ENCODE assay signal across 3 cellular contexts in the genomic region with DNA sequence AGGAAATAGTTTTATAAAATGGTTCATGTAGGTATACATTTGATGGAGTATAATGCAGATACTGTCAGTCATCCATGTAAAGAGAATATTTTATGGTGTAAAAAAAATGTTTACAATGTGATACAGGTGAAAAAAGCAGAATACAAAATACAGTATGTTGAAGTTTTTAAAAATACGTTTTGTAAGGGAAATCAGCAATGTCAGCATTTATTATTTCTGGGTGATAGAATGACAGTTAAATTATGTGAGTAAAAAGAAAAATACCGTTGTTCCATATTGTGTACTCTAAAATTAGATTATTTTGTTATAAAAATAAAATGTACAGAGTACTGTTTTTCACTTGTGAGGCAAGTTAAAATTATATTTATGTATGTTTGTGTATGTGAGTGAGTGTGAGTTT.
TF ChIP-seq lines count a peak whose summit lies in the region.

No MANE protein-coding gene starts in this region.

TF ChIP-seq in A549, 52 proteins besides CTCF, POLR2A, EP300 and RAD21:
- TF ChIP-seq MAFK (IDR thresholded peaks at IDR 0.05; ENCODE audit: partially characterized antibody) = peak; percentile 95
- no peak for TF ChIP-seq REST (IDR thresholded peaks at IDR 0.05)

TF ChIP-seq in K562, 482 proteins besides CTCF, POLR2A, EP300 and RAD21:
- no peak for TF ChIP-seq NR4A1 (CRISPR knock-in tag; IDR thresholded peaks at IDR 0.05)
- TF ChIP-seq NR4A1 (tag; IDR thresholded peaks at IDR 0.05) = no peak
- TF ChIP-seq ZNF212 (CRISPR knock-in tag; IDR thresholded peaks at IDR 0.05) = no peak
- TF ChIP-seq CCNT2 (IDR thresholded peaks at IDR 0.05; ENCODE audit: borderline replicate concordance, extremely low read depth, insufficient read length, low read depth, low read length) = no peak
- peak; percentile 79 for TF ChIP-seq MAFG (tag; conservative IDR thresholded peaks at IDR 0.05)
- TF ChIP-seq ZNF707 (CRISPR knock-in tag; conservative IDR thresholded peaks at IDR 0.05) = no peak
- TF ChIP-seq GATAD2A (IDR thresholded peaks at IDR 0.05) = no peak
- TF ChIP-seq GTF2B (IDR thresholded peaks at IDR 0.05; ENCODE audit: extremely low read depth, insufficient read length) = no peak
- TF ChIP-seq ZNF316 (IDR thresholded peaks at IDR 0.05) = peak; percentile 96
- no peak for TF ChIP-seq CBFA2T2 (conservative IDR thresholded peaks at IDR 0.05)
- TF ChIP-seq XRCC4 (IDR thresholded peaks at IDR 0.05; ENCODE audit: extremely low read depth, insufficient read depth, insufficient read length) = no peak
- peak; percentile 91 for TF ChIP-seq MAFF (IDR thresholded peaks at IDR 0.05; ENCODE audit: low read length)
- no peak for TF ChIP-seq NEUROD1 (IDR thresholded peaks at IDR 0.05; ENCODE audit: borderline replicate concordance, low read depth, low read length, partially characterized antibody)
- TF ChIP-seq FOXJ3 (CRISPR knock-in tag; IDR thresholded peaks at IDR 0.05) = no peak
- peak; percentile 92 for TF ChIP-seq MAFK (IDR thresholded peaks at IDR 0.05; ENCODE audit: low read length)
- peak; percentile 89 for TF ChIP-seq C11orf30 (IDR thresholded peaks at IDR 0.05; ENCODE audit: low read depth)
- TF ChIP-seq, protein P1, sequence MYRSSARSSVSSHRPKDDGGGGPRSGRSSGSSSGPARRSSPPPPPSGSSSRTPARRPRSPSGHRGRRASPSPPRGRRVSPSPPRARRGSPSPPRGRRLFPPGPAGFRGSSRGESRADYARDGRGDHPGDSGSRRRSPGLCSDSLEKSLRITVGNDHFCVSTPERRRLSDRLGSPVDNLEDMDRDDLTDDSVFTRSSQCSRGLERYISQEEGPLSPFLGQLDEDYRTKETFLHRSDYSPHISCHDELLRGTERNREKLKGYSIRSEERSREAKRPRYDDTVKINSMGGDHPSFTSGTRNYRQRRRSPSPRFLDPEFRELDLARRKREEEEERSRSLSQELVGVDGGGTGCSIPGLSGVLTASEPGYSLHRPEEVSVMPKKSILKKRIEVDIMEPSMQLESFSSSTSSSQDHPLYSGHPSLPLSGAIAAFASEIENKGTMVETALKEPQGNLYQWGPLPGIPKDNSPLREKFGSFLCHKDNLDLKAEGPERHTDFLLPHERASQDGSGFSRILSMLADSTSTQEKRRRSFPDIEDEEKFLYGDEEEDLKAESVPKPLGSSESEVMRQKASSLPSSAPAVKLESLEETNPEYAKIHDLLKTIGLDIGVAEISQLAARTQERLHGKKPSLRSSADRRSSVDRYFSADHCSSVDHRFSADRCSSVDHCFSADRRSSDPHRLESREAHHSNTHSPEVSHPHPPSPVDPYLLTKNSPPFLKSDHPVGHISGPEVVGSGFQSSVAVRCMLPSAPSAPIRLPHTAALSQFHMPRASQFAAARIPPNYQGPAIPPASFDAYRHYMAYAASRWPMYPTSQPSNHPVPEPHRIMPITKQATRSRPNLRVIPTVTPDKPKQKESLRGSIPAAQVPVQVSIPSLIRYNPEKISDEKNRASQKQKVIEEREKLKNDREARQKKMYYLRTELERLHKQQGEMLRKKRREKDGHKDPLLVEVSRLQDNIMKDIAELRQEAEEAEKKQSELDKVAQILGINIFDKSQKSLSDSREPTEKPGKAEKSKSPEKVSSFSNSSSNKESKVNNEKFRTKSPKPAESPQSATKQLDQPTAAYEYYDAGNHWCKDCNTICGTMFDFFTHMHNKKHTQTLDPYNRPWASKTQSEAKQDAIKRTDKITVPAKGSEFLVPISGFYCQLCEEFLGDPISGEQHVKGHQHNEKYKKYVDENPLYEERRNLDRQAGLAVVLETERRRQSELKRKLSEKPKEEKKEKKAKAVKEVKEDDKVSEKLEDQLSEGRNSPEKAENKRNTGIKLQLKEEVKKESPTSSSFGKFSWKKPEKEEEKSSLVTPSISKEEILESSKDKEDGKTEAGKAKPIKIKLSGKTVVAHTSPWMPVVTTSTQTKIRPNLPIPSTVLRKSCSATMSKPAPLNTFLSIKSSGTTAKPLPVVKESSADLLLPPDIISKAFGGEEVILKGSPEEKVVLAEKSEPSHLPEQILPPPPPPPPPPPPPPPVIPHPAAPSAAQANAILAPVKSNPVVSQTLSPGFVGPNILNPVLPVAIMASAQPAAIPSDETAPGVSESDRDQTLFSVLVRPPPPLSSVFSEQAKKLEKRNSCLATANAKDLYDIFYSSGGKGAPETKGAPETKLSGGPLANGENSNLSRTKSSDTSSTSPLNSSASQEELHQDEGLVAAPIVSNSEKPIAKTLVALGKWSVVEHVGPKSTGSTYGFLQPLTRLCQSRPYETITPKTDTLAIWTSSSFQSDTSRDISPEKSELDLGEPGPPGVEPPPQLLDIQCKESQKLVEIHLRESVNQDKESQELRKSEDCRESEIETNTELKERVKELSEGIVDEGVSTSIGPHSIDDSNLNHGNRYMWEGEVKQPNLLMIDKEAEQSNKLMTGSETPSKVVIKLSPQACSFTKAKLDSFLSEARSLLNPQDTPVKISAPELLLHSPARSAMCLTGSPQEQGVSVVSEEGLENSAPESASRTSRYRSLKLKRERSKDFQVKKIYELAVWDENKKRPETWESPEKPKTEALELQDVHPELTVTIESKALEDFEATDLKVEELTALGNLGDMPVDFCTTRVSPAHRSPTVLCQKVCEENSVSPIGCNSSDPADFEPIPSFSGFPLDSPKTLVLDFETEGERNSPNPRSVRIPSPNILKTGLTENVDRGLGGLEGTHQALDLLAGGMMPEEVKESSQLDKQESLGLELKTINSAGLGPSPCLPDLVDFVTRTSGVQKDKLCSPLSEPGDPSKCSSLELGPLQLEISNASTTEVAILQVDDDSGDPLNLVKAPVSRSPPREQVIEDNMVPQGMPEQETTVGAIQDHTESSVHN (IDR thresholded peaks at IDR 0.05; ENCODE audit: borderline replicate concordance in 1 of 2, low read depth in 1 of 2) = no peak

TF ChIP-seq in endothelial cell of umbilical vein, 7 proteins besides CTCF, POLR2A, EP300 and RAD21:
- TF ChIP-seq MYC (IDR thresholded peaks at IDR 0.05; ENCODE audit: low read depth, low read length) (no peak), POLR2AphosphoS5 (IDR thresholded peaks at IDR 0.05; ENCODE audit: insufficient read depth, low read depth, low read length) (no peak), JUN (IDR thresholded peaks at IDR 0.05; ENCODE audit: borderline replicate concordance, insufficient read depth, insufficient read length, low read depth) (no peak), FOS (IDR thresholded peaks at IDR 0.05; ENCODE audit: borderline replicate concordance, insufficient read depth, low read length) (no peak), GATA2 (IDR thresholded peaks at IDR 0.05; ENCODE audit: insufficient read depth, insufficient read length, low read depth, low read length) (no peak), EZH2 (IDR thresholded peaks at IDR 0.05; ENCODE audit: borderline replicate concordance, low read depth, low read length, severe bottlenecking) (no peak)
- TF ChIP-seq, protein P2, sequence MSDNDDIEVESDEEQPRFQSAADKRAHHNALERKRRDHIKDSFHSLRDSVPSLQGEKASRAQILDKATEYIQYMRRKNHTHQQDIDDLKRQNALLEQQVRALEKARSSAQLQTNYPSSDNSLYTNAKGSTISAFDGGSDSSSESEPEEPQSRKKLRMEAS (IDR thresholded peaks at IDR 0.05; ENCODE audit: insufficient read depth, insufficient read length) = no peak
